In genomic region chr22:43395296-43395695, GRCh38 we compare ENCODE assay signal across 27 cellular contexts. TPM values are rescaled to one million over a fixed set of nuclear protein-coding genes. Genes with fewer than 3 reads are reported as not detected.
"Had no signal": no experiment of that assay in that cellular context is flagged by ENCODE, and none has a peak within 500 bp of the region (broad histone marks: within the 10 kb centered on the region; RNA-seq: fewer than 3 reads in every experiment).

No MANE protein-coding gene starts in this region.

- H3K4me1 ChIP-seq: heart left ventricle, pancreas, prostate gland, sigmoid colon, tibial artery, upper lobe of right lung had no signal

- ATAC-seq: heart left ventricle; pancreas; stimulated activated memory B cell treated with anti-CD40 and anti-IgM and Interleukin-4, amounts not matched to agents 10 μg/mL and 1 μg/mL and 100 μg/mL, for 72 hours; stimulated activated naive CD8-positive, alpha-beta T cell treated with anti-CD3 and anti-CD28 coated beads, Interleukin-15, amount 100 ng/mL, for 72 hours; upper lobe of right lung had no signal

- H3K27me3 ChIP-seq: pancreas had no signal

- H3K4me3 ChIP-seq: heart left ventricle, left ventricle myocardium inferior, lung, pancreas, prostate gland, sigmoid colon, thoracic aorta, tibial artery, upper lobe of right lung had no signal

- H3K27ac ChIP-seq: heart left ventricle, left ventricle myocardium inferior, pancreas, prostate gland, sigmoid colon, thoracic aorta, tibial artery, upper lobe of right lung had no signal

- DNase-seq: glutamatergic neuron; hypothalamus; immature natural killer cell; left ventricle myocardium inferior; mesendoderm; naive B cell; right cardiac atrium; sigmoid colon; small intestine; stimulated activated CD4-positive, alpha-beta T cell treated with anti-CD3 and anti-CD28 coated beads, Interleukin-1b, Interleukin-23, amount 100 ng/mL, for 48 hours; stimulated activated CD4-positive, alpha-beta T cell treated with anti-CD3 and anti-CD28 coated beads, Interleukin-2, amount 100 ng/mL, for 48 hours; stimulated activated CD4-positive, alpha-beta T cell treated with anti-CD3 and anti-CD28 coated beads, Interleukin-4, amount 100 ng/mL, for 4 hours; stimulated activated CD8-positive, alpha-beta memory T cell treated with anti-CD3 and anti-CD28 coated beads, Interleukin-4, amount 100 ng/mL, for 48 hours; stimulated activated naive CD4-positive, alpha-beta T cell treated with Interleukin-2 at 50 U/mL for 16 hours; stimulated activated naive CD8-positive, alpha-beta T cell treated with anti-CD3 and anti-CD28 coated beads, Interleukin-15, amount 100 ng/mL, for 72 hours; tibial artery; trophoblast cell; upper lobe of right lung had no signal

- H3K36me3 ChIP-seq: heart left ventricle, left ventricle myocardium inferior, pancreas, prostate gland, sigmoid colon, thoracic aorta, tibial artery, upper lobe of right lung had no signal

- H3K9me3 ChIP-seq: heart left ventricle, pancreas, prostate gland, thoracic aorta, upper lobe of right lung had no signal

RNA-seq across cellular contexts. Expression of gene MPPED1, which starts 16.5 kb away (rescaled TPM):
- total RNA-seq: kidney epithelial cell, left ventricle myocardium inferior, mononuclear cell, omental fat pad, pancreas, sigmoid colon, thoracic aorta, upper lobe of right lung had no signal
- polyA plus RNA-seq: heart left ventricle, immature natural killer cell, sigmoid colon had no signal
